In genomic region chr7:3301831-3302618, GRCh38 we compare ENCODE assay signal across 8 cellular contexts. TPM values are rescaled to one million over a fixed set of nuclear protein-coding genes. Genes with fewer than 3 reads are reported as not detected.
A peak's percentile ranks its signal among the peaks of the same experiment; 100 is the strongest.
DNase-seq lines count a peak whose midpoint lies in the region; ATAC-seq and TF ChIP-seq lines count a peak whose summit lies in the region.

No MANE protein-coding gene starts in this region.

- no peak for ATAC-seq in activated CD8-positive, alpha-beta T cell treated with anti-CD3 and anti-CD28 coated beads for 36 hours
- ATAC-seq in HG02798 (IDR thresholded peaks at IDR 0.05; ENCODE audit: poor library complexity, unreplicated experiment), result no peak
- no peak for ATAC-seq in GM21619 (IDR thresholded peaks at IDR 0.05; ENCODE audit: unreplicated experiment)

- H3K4me3 Mint-ChIP-seq in activated CD8-positive, alpha-beta T cell treated with anti-CD3 and anti-CD28 coated beads for 36 hours, result peak overlapping the region; percentile 66
- H3K4me3 Mint-ChIP-seq in neural progenitor cell, result peak overlapping the region; percentile 95

- peaks cover 18% of the 10 kb centered on the region for H4K20me1 ChIP-seq in neural progenitor cell (ENCODE audit: low read depth)

- H3K36me3 ChIP-seq in neural progenitor cell, result no peaks in the 10 kb centered on the region

- H3K79me2 ChIP-seq in neural progenitor cell (ENCODE audit: low read depth), result no peaks in the 10 kb centered on the region

- H3K4me2 ChIP-seq in neural progenitor cell, result peak overlapping the region; percentile 92

- peak; percentile 44 for DNase-seq in COLO668 (lab: John Stamatoyannopoulos, UW; ENCODE audit: unreplicated experiment)
- DNase-seq in NCI-H128 (lab: John Stamatoyannopoulos, UW; ENCODE audit: unreplicated experiment), result peak; percentile 49
- peak; percentile 16 for DNase-seq in activated CD8-positive, alpha-beta T cell treated with anti-CD3 and anti-CD28 coated beads for 36 hours
- DNase-seq in fibroblast of the conjunctiva (ENCODE audit: low read depth), result peak; percentile 6
- DNase-seq in neural progenitor cell (ENCODE audit: low spot score), result peak; percentile 36
- no peak for DNase-seq in central memory CD4-positive, alpha-beta T cell

- H3K36me3 Mint-ChIP-seq in activated CD8-positive, alpha-beta T cell treated with anti-CD3 and anti-CD28 coated beads for 36 hours (ENCODE audit: low read depth), result no peaks in the 10 kb centered on the region
- H3K36me3 Mint-ChIP-seq in neural progenitor cell, result no peaks in the 10 kb centered on the region

- no peaks in the 10 kb centered on the region for H3K9me3 ChIP-seq in neural progenitor cell (ENCODE audit: low read depth)

- intact Hi-C loops in activated CD8-positive, alpha-beta T cell treated with anti-CD3 and anti-CD28 coated beads for 36 hours (cut with micrococcal nuclease), result loop anchor here (5.0 kb wide), 1 partner anchor 370 kb away; no protein-coding TSS in a partner anchor

- H3K4me1 ChIP-seq in neural progenitor cell, result peaks cover 4% of the 10 kb centered on the region

- H3K9me3 Mint-ChIP-seq in activated CD8-positive, alpha-beta T cell treated with anti-CD3 and anti-CD28 coated beads for 36 hours, result no peaks in the 10 kb centered on the region
- no peaks in the 10 kb centered on the region for H3K9me3 Mint-ChIP-seq in neural progenitor cell

- H3K27ac Mint-ChIP-seq in activated CD8-positive, alpha-beta T cell treated with anti-CD3 and anti-CD28 coated beads for 36 hours, result peak overlapping the region; percentile 26
- H3K27ac Mint-ChIP-seq in neural progenitor cell, result peak overlapping the region; percentile 79

- no peak overlapping the region for H3K27ac ChIP-seq in neural progenitor cell

- H3K4me1 Mint-ChIP-seq in activated CD8-positive, alpha-beta T cell treated with anti-CD3 and anti-CD28 coated beads for 36 hours (ENCODE audit: low read depth), result peaks cover 5% of the 10 kb centered on the region
- peaks cover 30% of the 10 kb centered on the region for H3K4me1 Mint-ChIP-seq in neural progenitor cell

- peaks cover 29% of the 10 kb centered on the region for H3K27me3 Mint-ChIP-seq in activated CD8-positive, alpha-beta T cell treated with anti-CD3 and anti-CD28 coated beads for 36 hours
- peaks cover 9% of the 10 kb centered on the region for H3K27me3 Mint-ChIP-seq in neural progenitor cell (ENCODE audit: insufficient read depth, low read depth)

- peak overlapping the region; percentile 82 for H3K4me3 ChIP-seq in neural progenitor cell

- H2AFZ ChIP-seq in neural progenitor cell (replicated peaks), result peak overlapping the region; percentile 79

- CTCF ChIA-PET in activated CD8-positive, alpha-beta T cell treated with anti-CD3 and anti-CD28 coated beads for 36 hours (lab: Charles Lee), result interaction anchor here (0.8 to 2.2 kb wide), 9 partner anchors 15 to 438 kb away, joined by 3 to 19 read pairs (median 4); no protein-coding TSS in a partner anchor

- H3K27me3 ChIP-seq in neural progenitor cell, result peaks cover 37% of the 10 kb centered on the region

- H3F3A ChIP-seq in neural progenitor cell (ENCODE audit: low read depth), result peaks cover 4% of the 10 kb centered on the region

- TF ChIP-seq CTCF in activated CD8-positive, alpha-beta T cell treated with anti-CD3 and anti-CD28 coated beads for 36 hours (IDR thresholded peaks at IDR 0.05), result no peak
- peak; percentile 15 for TF ChIP-seq CTCF in neural progenitor cell (IDR thresholded peaks at IDR 0.05)

- POLR2A ChIA-PET in activated CD8-positive, alpha-beta T cell treated with anti-CD3 and anti-CD28 coated beads for 36 hours (lab: Charles Lee), result no interaction called here

- H3K9ac ChIP-seq in neural progenitor cell, result no peak overlapping the region

RNA-seq across cellular contexts. Expression of gene SDK1, which starts 1.0 kb away (rescaled TPM):
- total RNA-seq in activated CD8-positive, alpha-beta T cell treated with anti-CD3 and anti-CD28 coated beads for 36 hours, result under 1 TPM; 0.25 to 0.78 TPM
- 4.4 and 4.9 TPM in 2 replicates for total RNA-seq in neural progenitor cell (ENCODE audit: low replicate concordance)
